In the genomic region with DNA sequence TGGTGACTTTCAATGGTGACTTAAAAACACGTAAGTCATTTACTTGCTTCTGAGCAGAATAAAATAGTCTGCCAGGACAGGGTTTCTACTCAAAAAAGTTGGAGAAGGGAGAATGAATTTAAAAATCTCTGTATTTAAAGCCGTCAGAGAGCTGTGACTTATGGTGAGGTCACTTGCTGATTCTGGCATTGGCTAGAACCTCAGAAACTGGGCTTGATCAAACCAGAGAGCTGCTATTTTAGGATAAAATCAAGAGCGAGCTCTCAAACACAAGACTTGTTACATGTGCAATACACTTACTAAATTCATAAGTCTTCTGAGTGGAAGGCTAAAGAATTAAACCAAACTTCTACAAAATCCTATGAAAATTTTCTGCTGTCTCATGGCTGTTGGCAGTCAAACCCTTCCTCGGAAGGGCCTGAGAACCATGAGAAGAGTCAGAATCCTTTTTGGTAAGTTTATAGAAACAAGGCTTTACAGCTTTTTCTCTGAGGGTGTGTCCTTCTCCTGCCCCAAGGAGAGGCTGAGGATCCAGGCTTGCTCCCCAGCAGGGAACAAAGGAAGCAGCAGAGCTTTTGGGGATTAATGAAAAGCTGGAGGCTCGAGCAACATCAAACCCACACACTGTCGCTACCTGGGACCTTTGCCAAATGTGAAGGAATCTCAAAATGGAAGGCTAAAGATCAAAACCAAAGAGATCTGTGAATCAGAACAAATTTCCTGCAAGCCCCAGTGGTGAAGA, we compare ENCODE assay signal across 16 cellular contexts.
A peak's percentile ranks its signal among the peaks of the same experiment; 100 is the strongest.
DNase-seq lines count a peak whose midpoint lies in the region; ATAC-seq, FAIRE-seq and TF ChIP-seq lines count a peak whose summit lies in the region.
"Had no signal": no experiment of that assay in that cellular context is flagged by ENCODE, and none has a peak within 500 bp of the region (broad histone marks: within the 10 kb centered on the region; RNA-seq: fewer than 3 reads in every experiment).

No MANE protein-coding gene starts in this region.

- POLR2A ChIA-PET in SK-N-SH (lab: Yijun Ruan, JAX), result no interaction called here

- H3K36me3 Mint-ChIP-seq in neural progenitor cell, result no peaks in the 10 kb centered on the region

- H3K4me3 ChIP-seq in SK-N-SH (ENCODE audit: low read depth in 2 of 2, low read length in 1 of 2) (peak overlapping the region in 1 of 2 experiments; percentile 15; a peak in 1 of 4 replicates), fibroblast of lung (replicated peaks in 1 of 4; ENCODE audit: control extremely low read depth in 1 of 4, insufficient read depth in 1 of 4, low read depth in 3 of 4, low read length in 4 of 4) (peak overlapping the region in 1 of 4 experiments; percentile 30), neural progenitor cell (no peak overlapping the region)
- H3K4me3 ChIP-seq: sigmoid colon had no signal

- H3F3A ChIP-seq in SK-N-SH (replicated peaks; ENCODE audit: insufficient read depth) (peaks cover 7% of the 10 kb centered on the region), neural progenitor cell (ENCODE audit: low read depth) (no peaks in the 10 kb centered on the region)

- H3K9ac ChIP-seq in SK-N-SH (peak overlapping the region; percentile 42; the same call in 1 of the 2 replicates), fibroblast of lung (ENCODE audit: insufficient read depth, low read length) (peak overlapping the region; percentile 13), neural progenitor cell (no peak overlapping the region)

- no peak overlapping the region for H3K4me3 Mint-ChIP-seq in neural progenitor cell

- no peaks in the 10 kb centered on the region for H3K79me2 ChIP-seq in SK-N-SH (ENCODE audit: insufficient read depth)
- H3K79me2 ChIP-seq in fibroblast of lung (ENCODE audit: control insufficient read depth, insufficient read depth, low read length), result no peaks in the 10 kb centered on the region
- H3K79me2 ChIP-seq in neural progenitor cell (ENCODE audit: low read depth), result no peaks in the 10 kb centered on the region

- no peak for TF ChIP-seq EP300 in SK-N-SH (IDR thresholded peaks at IDR 0.05; ENCODE audit: borderline replicate concordance in 1 of 2, low read depth in 1 of 2, low read length in 1 of 2)

- WGBS in SK-N-SH (ENCODE audit: low lambda C conversion rate), result 51% methylated on average over 6 of the region's 6 CpGs

- H3K4me1 ChIP-seq in SK-N-SH (ENCODE audit: control insufficient read depth in 1 of 2, insufficient read depth in 2 of 2, low read depth in 1 of 2, low read length in 1 of 2), result peaks cover 0 to 28% of the 10 kb centered on the region in 2 experiments; a peak in 1 of 4 replicates
- no peaks in the 10 kb centered on the region for H3K4me1 ChIP-seq in fibroblast of lung (ENCODE audit: control insufficient read depth, extremely low read depth, insufficient read depth, low read length)
- H3K4me1 ChIP-seq in neural progenitor cell, result no peaks in the 10 kb centered on the region
- H3K4me1 ChIP-seq: sigmoid colon had no signal

- no peak for TF ChIP-seq RAD21 in SK-N-SH (IDR thresholded peaks at IDR 0.05; ENCODE audit: low read length)

- FAIRE-seq in D721Med (lab: Jason Lieb, UNC), result peak; percentile 60
- FAIRE-seq: GM19239, HepG2 had no signal

- peaks cover 7% of the 10 kb centered on the region for H3K4me1 Mint-ChIP-seq in neural progenitor cell

- no peaks in the 10 kb centered on the region for H3K9me2 ChIP-seq in SK-N-SH

- ATAC-seq in GM19324 (IDR thresholded peaks at IDR 0.05; ENCODE audit: low FRiP score, unreplicated experiment) (no peak), HG03139 (IDR thresholded peaks at IDR 0.05; ENCODE audit: unreplicated experiment) (no peak)
- ATAC-seq: HepG2 had no signal

- H3K27me3 Mint-ChIP-seq in neural progenitor cell (ENCODE audit: insufficient read depth, low read depth), result no peaks in the 10 kb centered on the region

- H3K4me2 ChIP-seq in SK-N-SH (peak overlapping the region; percentile 48; the same call in 1 of the 2 replicates), fibroblast of lung (ENCODE audit: extremely low read depth, insufficient read depth, low read length) (peak overlapping the region; percentile 68), neural progenitor cell (no peak overlapping the region)

- H3K27ac ChIP-seq in SK-N-SH (ENCODE audit: low read depth in 2 of 2, low read length in 1 of 2) (peak overlapping the region in 1 of 2 experiments; percentile 88; a peak in 2 of 4 replicates), fibroblast of lung (ENCODE audit: insufficient read depth, low read length) (peak overlapping the region; percentile 77), neural progenitor cell (no peak overlapping the region)
- H3K27ac ChIP-seq: sigmoid colon, WERI-Rb-1 had no signal

- TF ChIP-seq CTCF in D721Med (IDR thresholded peaks at IDR 0.05; ENCODE audit: insufficient read depth, missing control alignments), result no peak
- no peak for TF ChIP-seq CTCF in SK-N-SH (IDR thresholded peaks at IDR 0.05)
- TF ChIP-seq CTCF in fibroblast of lung (conservative IDR thresholded peaks at IDR 0.05 in 1 of 2, IDR thresholded peaks at IDR 0.05 in 1 of 2; ENCODE audit: low read depth in 1 of 2, low read length in 2 of 2), result no peak
- no peak for TF ChIP-seq CTCF in neural progenitor cell (IDR thresholded peaks at IDR 0.05)

- H2AFZ ChIP-seq in SK-N-SH (ENCODE audit: low read depth) (peak overlapping the region; percentile 89), fibroblast of lung (ENCODE audit: low read length) (peak overlapping the region; percentile 70), neural progenitor cell (replicated peaks) (no peak overlapping the region)

- H3K27me3 ChIP-seq in SK-N-SH (ENCODE audit: insufficient read depth) (no peaks in the 10 kb centered on the region), fibroblast of lung (ENCODE audit: control insufficient read depth, insufficient read depth, low read length) (no peaks in the 10 kb centered on the region), neural progenitor cell (no peaks in the 10 kb centered on the region)
- H3K27me3 ChIP-seq: sigmoid colon had no signal

- H3K36me3 ChIP-seq in SK-N-SH (replicated peaks in 1 of 2; ENCODE audit: control insufficient read depth in 1 of 2, insufficient read depth in 2 of 2, low read length in 1 of 2) (no peaks in the 10 kb centered on the region), fibroblast of lung (ENCODE audit: control insufficient read depth, insufficient read depth, low read length) (no peaks in the 10 kb centered on the region), neural progenitor cell (no peaks in the 10 kb centered on the region)
- H3K36me3 ChIP-seq: sigmoid colon, WERI-Rb-1 had no signal

- DNase-seq in D721Med (ENCODE audit: insufficient read length, low spot score), result no peak
- no peak for DNase-seq in SK-N-SH
- DNase-seq in fibroblast of lung (ENCODE audit: low read depth in 2 of 2), result peak; percentile 47 to 74
- DNase-seq in neural progenitor cell (ENCODE audit: low spot score), result peak; percentile 16
- no peak for DNase-seq in foreskin melanocyte
- DNase-seq in stimulated activated CD4-positive, alpha-beta T cell treated with anti-CD3 and anti-CD28 coated beads, Interleukin-1b, Interleukin-23, amount 100 ng/mL, for 48 hours, result no peak
- DNase-seq: activated CD8-positive, alpha-beta memory T cell treated with anti-CD3 and anti-CD28 coated beads for 24 hours; erythroblast; NCI-H1092 treated with DMSO at 0.1 percent for 48 hours; sigmoid colon; stimulated activated naive CD4-positive, alpha-beta T cell; WERI-Rb-1 had no signal

- no peaks in the 10 kb centered on the region for H3K9me3 Mint-ChIP-seq in neural progenitor cell

- H4K20me1 ChIP-seq in SK-N-SH (ENCODE audit: insufficient read depth), result no peaks in the 10 kb centered on the region
- H4K20me1 ChIP-seq in fibroblast of lung (ENCODE audit: control insufficient read depth, extremely low read depth, insufficient read depth, low read length), result no peaks in the 10 kb centered on the region
- H4K20me1 ChIP-seq in neural progenitor cell (ENCODE audit: low read depth), result no peaks in the 10 kb centered on the region

- H3K9me3 ChIP-seq in SK-N-SH (peaks cover 4% of the 10 kb centered on the region; the same call in 1 of the 2 replicates), fibroblast of lung (ENCODE audit: control insufficient read depth, insufficient read depth, low read depth, low read length) (no peaks in the 10 kb centered on the region), neural progenitor cell (ENCODE audit: low read depth) (no peaks in the 10 kb centered on the region)
- H3K9me3 ChIP-seq: sigmoid colon had no signal

- CTCF ChIA-PET in SK-N-SH (lab: Yijun Ruan, JAX), result no interaction called here

- H3K27ac Mint-ChIP-seq in neural progenitor cell, result no peak overlapping the region

TF ChIP-seq in SK-N-SH, 30 proteins besides CTCF, POLR2A, EP300 and RAD21:
- TF ChIP-seq NRF1 (IDR thresholded peaks at IDR 0.05; ENCODE audit: low read depth, low read length) (no peak), POLR2AphosphoS5 (IDR thresholded peaks at IDR 0.05; ENCODE audit: low read depth, low read length) (no peak), SIN3A (IDR thresholded peaks at IDR 0.05; ENCODE audit: borderline replicate concordance, low read depth, low read length) (no peak), FOSL2 (IDR thresholded peaks at IDR 0.05; ENCODE audit: borderline replicate concordance, low read depth) (0 out of 2 replicates have a peak, but pooled peaks have one; percentile 20), ELF1 (IDR thresholded peaks at IDR 0.05) (no peak), MXI1 (IDR thresholded peaks at IDR 0.05; ENCODE audit: low read depth, low read length) (no peak), FOXM1 (IDR thresholded peaks at IDR 0.05; ENCODE audit: low read depth) (no peak), NFIC (IDR thresholded peaks at IDR 0.05; ENCODE audit: borderline replicate concordance) (peak; percentile 30; the same call in 1 of the 2 replicates), TCF12 (IDR thresholded peaks at IDR 0.05) (no peak), RFX5 (IDR thresholded peaks at IDR 0.05; ENCODE audit: low read length) (no peak), TAF1 (IDR thresholded peaks at IDR 0.05; ENCODE audit: borderline replicate concordance, low read depth, low read length) (no peak)

Comparison
In these comparisons a context has a peak if more than half of its experiments do, and no peak if none do; other contexts are left out.
1. DNase-seq: peak in fibroblast of lung (2 of 2) and neural progenitor cell (single experiment); none in D721Med (single experiment), SK-N-SH (single experiment), foreskin melanocyte (single experiment) and stimulated activated CD4-positive, alpha-beta T cell treated with anti-CD3 and anti-CD28 coated beads, Interleukin-1b, Interleukin-23, amount 100 ng/mL, for 48 hours (single experiment).